22 cellular contexts compared by ENCODE assay signal in genomic region chr2:191209346-191209745, GRCh38. TPM values are rescaled to one million over a fixed set of nuclear protein-coding genes. Genes with fewer than 3 reads are reported as not detected.
DNase-seq lines count a peak whose midpoint lies in the region; ATAC-seq, FAIRE-seq and TF ChIP-seq lines count a peak whose summit lies in the region.
"Had no signal": no experiment of that assay in that cellular context is flagged by ENCODE, and none has a peak within 500 bp of the region (broad histone marks: within the 10 kb centered on the region; RNA-seq: fewer than 3 reads in every experiment).

No MANE protein-coding gene starts in this region.

- no peak overlapping the region; a peak in 1 of 4 replicates for H4K8ac ChIP-seq in IMR-90 (ENCODE audit: low read depth in 2 of 2, low read length in 2 of 2)

- no peaks in the 10 kb centered on the region for H3K79me1 ChIP-seq in IMR-90 (ENCODE audit: low read depth in 1 of 2, low read length in 2 of 2)

- DNase-seq in AG04449 (ENCODE audit: low read depth, low spot score) (peak; percentile 67), IMR-90 (peak; percentile 41), astrocyte (ENCODE audit: low read depth) (peak; percentile 39), fibroblast of the aortic adventitia (ENCODE audit: low read depth) (peak; percentile 59), NCI-H2107 (lab: John Stamatoyannopoulos, UW) (no peak), dermis blood vessel endothelial cell (no peak)
- no peak for DNase-seq in stimulated activated CD4-positive, alpha-beta T cell treated with anti-CD3 and anti-CD28 coated beads, Interleukin-15, amount 100 ng/mL, for 24 hours
- DNase-seq: CD4-positive, CD25-positive, alpha-beta regulatory T cell; DMS79; H9; HFFc6; MG63; NCI-H1417; NCI-H1694 treated with DMSO at 0.1 percent for 48 hours; NCI-H2081 treated with DMSO at 0.1 percent for 48 hours; NCI-H510A treated with DMSO at 0.1 percent for 48 hours; NCI-H748 treated with DMSO at 0.1 percent for 48 hours; NK-92 treated with Interleukin-12 subunit alpha and Interleukin-12 subunit beta, amount 100 ng/mL, for 24 hours; SJCRH30 had no signal

- H3K9me3 ChIP-seq in IMR-90 (ENCODE audit: control insufficient read depth, insufficient read depth, low read length) = peaks cover 3% of the 10 kb centered on the region; the same call in 1 of the 2 replicates
- H3K9me3 ChIP-seq in astrocyte (ENCODE audit: insufficient read depth, low read depth, low read length) = peaks cover 3% of the 10 kb centered on the region

- no CpG with 5 or more reads among the region's 1 CpG for WGBS in IMR-90 (ENCODE audit: extremely low coverage in 2 of 2, insufficient read length in 1 of 2), 2 experiments

- H3K36me3 Mint-ChIP-seq in astrocyte (ENCODE audit: low read depth, unreplicated experiment) = no peaks in the 10 kb centered on the region
- H3K36me3 Mint-ChIP-seq: CD4-positive, CD25-positive, alpha-beta regulatory T cell had no signal

- ATAC-seq in IMR-90 (ENCODE audit: low read depth) (peak; percentile 44; the same call in 1 of the 2 replicates), GM18868 (IDR thresholded peaks at IDR 0.05; ENCODE audit: unreplicated experiment) (no peak)
- ATAC-seq: Panc1 had no signal

- H3K36me3 ChIP-seq in IMR-90 (ENCODE audit: control insufficient read depth, insufficient read depth, low read length) = no peaks in the 10 kb centered on the region
- no peaks in the 10 kb centered on the region for H3K36me3 ChIP-seq in astrocyte (ENCODE audit: insufficient read depth, low read length)
- H3K36me3 ChIP-seq: MG63, SJCRH30 had no signal

- POLR2A ChIA-PET in AG04449 (lab: Yijun Ruan, JAX) (interaction anchor here (0.6 kb wide), 1 partner anchor 11 kb away, joined by 3 read pairs; no protein-coding TSS in a partner anchor), IMR-90 (lab: Charles Lee; ENCODE audit: unreplicated experiment) (no interaction called here)

- no peak overlapping the region for H3K14ac ChIP-seq in IMR-90 (replicated peaks; ENCODE audit: low read depth, low read length)

- dilution Hi-C loops in IMR-90 (cut with HindIII; ENCODE audit: low sequenced_read_pairs, unreplicated experiment) = no loop called here

- peaks cover 2% of the 10 kb centered on the region for H3K4me1 Mint-ChIP-seq in astrocyte (ENCODE audit: low read depth, unreplicated experiment)

- no peak overlapping the region for H3K56ac ChIP-seq in IMR-90 (ENCODE audit: extremely low read depth, insufficient read depth, low read length)

- BruUV-seq in IMR-90 (replicated peaks; lab: Mats Ljungman, UMichigan) = no TSS peak

- no peaks in the 10 kb centered on the region for H3K79me2 ChIP-seq in astrocyte (ENCODE audit: insufficient read depth, low read length)

- H3K4me1 ChIP-seq in IMR-90 (ENCODE audit: control insufficient read depth, insufficient read depth, low read length) = peaks cover 5% of the 10 kb centered on the region; the same call in 1 of the 2 replicates
- no peaks in the 10 kb centered on the region for H3K4me1 ChIP-seq in astrocyte (ENCODE audit: insufficient read depth, low read length)

- no peak overlapping the region for H2BK20ac ChIP-seq in IMR-90 (ENCODE audit: low read depth, low read length)

- H2AFZ ChIP-seq in IMR-90 (replicated peaks; ENCODE audit: low read length, poor library complexity) (no peak overlapping the region), astrocyte (ENCODE audit: low read depth, low read length) (no peak overlapping the region)

- H3K27me3 ChIP-seq in IMR-90 (ENCODE audit: control insufficient read depth, insufficient read depth, low read length) = no peaks in the 10 kb centered on the region
- no peaks in the 10 kb centered on the region for H3K27me3 ChIP-seq in astrocyte (ENCODE audit: insufficient read depth, low read length)
- H3K27me3 ChIP-seq: MG63, SJCRH30 had no signal

- H4K5ac ChIP-seq in IMR-90 (ENCODE audit: low read depth, low read length) = no peak overlapping the region

- H3K4me3 ChIP-seq in AG04449 (ENCODE audit: low read depth, low read length) = no peak overlapping the region
- no peak overlapping the region for H3K4me3 ChIP-seq in IMR-90 (ENCODE audit: insufficient read depth, low read depth, low read length)
- no peak overlapping the region for H3K4me3 ChIP-seq in astrocyte (ENCODE audit: insufficient read depth, low read depth, low read length)
- H3K4me3 ChIP-seq in fibroblast of the aortic adventitia (ENCODE audit: low read depth, low read length) = no peak overlapping the region
- H3K4me3 ChIP-seq: MG63, SJCRH30 had no signal

- H2BK120ac ChIP-seq in IMR-90 (ENCODE audit: low read depth, low read length) = no peak overlapping the region

- in situ Hi-C loops in IMR-90 (cut with MboI; ENCODE audit: low sequenced_read_pairs) = no loop called here

- intact Hi-C loops in IMR-90 (cut with micrococcal nuclease) = no loop called here

- H2BK5ac ChIP-seq in IMR-90 (ENCODE audit: low read depth, low read length, poor library complexity, severe bottlenecking) = peak overlapping the region; percentile 81

- TF ChIP-seq CTCF in AG04449 (IDR thresholded peaks at IDR 0.05; ENCODE audit: insufficient read depth, low read length, missing control alignments) = no peak
- TF ChIP-seq CTCF in IMR-90 (conservative IDR thresholded peaks at IDR 0.05; ENCODE audit: low read depth, low read length) = no peak
- no peak for TF ChIP-seq CTCF in astrocyte (IDR thresholded peaks at IDR 0.05; ENCODE audit: insufficient read depth, low read depth, low read length)
- TF ChIP-seq CTCF in fibroblast of the aortic adventitia (IDR thresholded peaks at IDR 0.05; ENCODE audit: insufficient read depth, low read length) = no peak

- H3K9ac ChIP-seq in IMR-90 (ENCODE audit: low read depth, low read length) (no peak overlapping the region), astrocyte (ENCODE audit: low read length) (no peak overlapping the region)

- no peak overlapping the region; the same call in 1 of the 2 replicates for H3K27ac ChIP-seq in IMR-90 (ENCODE audit: insufficient read depth, low read length)
- H3K27ac ChIP-seq in astrocyte (ENCODE audit: low read depth, low read length) = no peak overlapping the region
- H3K27ac ChIP-seq: SJCRH30 had no signal

- H3K27ac Mint-ChIP-seq in astrocyte (ENCODE audit: unreplicated experiment) = no peak overlapping the region
- H3K27ac Mint-ChIP-seq: CD4-positive, CD25-positive, alpha-beta regulatory T cell; H9; HFFc6 had no signal

- TF ChIP-seq POLR2A in IMR-90 (IDR thresholded peaks at IDR 0.05; ENCODE audit: low read depth, low read length) = no peak

- H3K4ac ChIP-seq in IMR-90 (ENCODE audit: low read depth, low read length) = no peak overlapping the region

- no peak for FAIRE-seq in astrocyte (lab: Jason Lieb, UNC)
- FAIRE-seq: GM12891 had no signal

- no peak for TF ChIP-seq RAD21 in IMR-90 (IDR thresholded peaks at IDR 0.05; ENCODE audit: low read length)

- H4K20me1 ChIP-seq in IMR-90 (ENCODE audit: insufficient read depth, low read length) = no peaks in the 10 kb centered on the region
- no peaks in the 10 kb centered on the region for H4K20me1 ChIP-seq in astrocyte (ENCODE audit: insufficient read depth, low read length)

- H3K27me3 Mint-ChIP-seq in astrocyte (ENCODE audit: low read depth, unreplicated experiment) = no peaks in the 10 kb centered on the region

- no peak overlapping the region for H4K91ac ChIP-seq in IMR-90 (ENCODE audit: insufficient read depth, low read depth, low read length)

- no peak overlapping the region for H2BK15ac ChIP-seq in IMR-90 (ENCODE audit: low read depth, low read length)

- H3K18ac ChIP-seq in IMR-90 (ENCODE audit: low read depth, low read length) = no peak overlapping the region

- H3K9me1 ChIP-seq in IMR-90 (ENCODE audit: insufficient read depth, low read length) = no peaks in the 10 kb centered on the region; the same call in 1 of the 2 replicates

- H3K23ac ChIP-seq in IMR-90 (ENCODE audit: low read depth, low read length) = no peak overlapping the region

- CTCF ChIA-PET in AG04449 (lab: Yijun Ruan, JAX) = interaction anchor here (1.0 to 5.3 kb wide), 3 partner anchors 9 to 292 kb away, joined by 3 to 35 read pairs (median 9); no protein-coding TSS in a partner anchor
- CTCF ChIA-PET in IMR-90 (lab: Yijun Ruan, JAX) = no interaction called here

- no peak overlapping the region for H2AK9ac ChIP-seq in IMR-90 (replicated peaks; ENCODE audit: low read depth, low read length, poor library complexity)

- no peak overlapping the region for H3K4me3 Mint-ChIP-seq in astrocyte (ENCODE audit: unreplicated experiment)
- H3K4me3 Mint-ChIP-seq: CD4-positive, CD25-positive, alpha-beta regulatory T cell; H9; HFFc6 had no signal

- peaks cover 5% of the 10 kb centered on the region for H3K9me3 Mint-ChIP-seq in astrocyte (ENCODE audit: unreplicated experiment)

- no peak overlapping the region; the same call in 1 of the 2 replicates for H3K4me2 ChIP-seq in IMR-90 (ENCODE audit: low read depth, low read length)
- H3K4me2 ChIP-seq in astrocyte (ENCODE audit: low read length) = no peak overlapping the region

- no peak overlapping the region for H2AK5ac ChIP-seq in IMR-90 (ENCODE audit: low read depth, low read length)

TF ChIP-seq in IMR-90, 13 proteins besides CTCF, POLR2A, EP300 and RAD21 (continues in another document):
- TF ChIP-seq RFX5 (IDR thresholded peaks at IDR 0.05; ENCODE audit: low read depth, low read length) (no peak), BHLHE40 (IDR thresholded peaks at IDR 0.05; ENCODE audit: low read depth, low read length) (no peak), NFE2L2 (IDR thresholded peaks at IDR 0.05; ENCODE audit: low read depth, low read length) (no peak), MAFK (IDR thresholded peaks at IDR 0.05; ENCODE audit: low read depth, low read length) (no peak)
- TF ChIP-seq, protein P1, sequence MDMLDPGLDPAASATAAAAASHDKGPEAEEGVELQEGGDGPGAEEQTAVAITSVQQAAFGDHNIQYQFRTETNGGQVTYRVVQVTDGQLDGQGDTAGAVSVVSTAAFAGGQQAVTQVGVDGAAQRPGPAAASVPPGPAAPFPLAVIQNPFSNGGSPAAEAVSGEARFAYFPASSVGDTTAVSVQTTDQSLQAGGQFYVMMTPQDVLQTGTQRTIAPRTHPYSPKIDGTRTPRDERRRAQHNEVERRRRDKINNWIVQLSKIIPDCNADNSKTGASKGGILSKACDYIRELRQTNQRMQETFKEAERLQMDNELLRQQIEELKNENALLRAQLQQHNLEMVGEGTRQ (IDR thresholded peaks at IDR 0.05; ENCODE audit: low read depth, low read length) = no peak

RNA-seq across cellular contexts. Expression of gene MYO1B, which starts 35.9 kb away (rescaled TPM):
- 116 and 167 TPM in 2 replicates for total RNA-seq in IMR-90 (2012; rRNA removed)
- 44.3 and 57.2 TPM in 2 replicates for polyA plus RNA-seq in IMR-90 (2012; rRNA removed)
- polyA plus RNA-seq in IMR-90 (2012; cell fraction: cytosol; rRNA removed) = 11.9 and 14.9 TPM in 2 replicates
- polyA plus RNA-seq in IMR-90 (2012; cell fraction: nucleus; rRNA removed; ENCODE audit: low replicate concordance) = 10.3 and 68.5 TPM in 2 replicates
- total RNA-seq in astrocyte = 95.7 TPM in 2 replicates
- 75.3 and 103 TPM in 2 replicates for total RNA-seq in fibroblast of the aortic adventitia (ENCODE audit: low replicate concordance)
- total RNA-seq in dermis blood vessel endothelial cell = 131 and 133 TPM in 2 replicates
- total RNA-seq: CD4-positive, CD25-positive, alpha-beta regulatory T cell had no signal
- polyA plus RNA-seq: CD4-positive, CD25-positive, alpha-beta regulatory T cell had no signal

RNA-seq across cellular contexts. Expression of gene STAT4, which starts 58.6 kb away (rescaled TPM):
- total RNA-seq in IMR-90 (2012; rRNA removed) = 0.28 and 0.36 TPM in 2 replicates
- 0.47 and 0.48 TPM in 2 replicates for polyA plus RNA-seq in IMR-90 (2012; rRNA removed)
- 0.07 and 0.08 TPM in 2 replicates for polyA plus RNA-seq in IMR-90 (2012; cell fraction: cytosol; rRNA removed)
- 0.27 and 3.1 TPM in 2 replicates for polyA plus RNA-seq in IMR-90 (2012; cell fraction: nucleus; rRNA removed; ENCODE audit: low replicate concordance)
- 1.6 and 2.3 TPM in 2 replicates for total RNA-seq in astrocyte
- total RNA-seq in fibroblast of the aortic adventitia (ENCODE audit: low replicate concordance) = 0.54 and 0.98 TPM in 2 replicates
- total RNA-seq in dermis blood vessel endothelial cell = 0.51 and 1.6 TPM in 2 replicates

Comparison
In these comparisons a context has a peak if more than half of its experiments do, and no peak if none do; other contexts are left out.
1. DNase-seq: peak in AG04449 (single experiment), IMR-90 (single experiment), astrocyte (single experiment) and fibroblast of the aortic adventitia (single experiment); none in NCI-H2107 (single experiment), stimulated activated CD4-positive, alpha-beta T cell treated with anti-CD3 and anti-CD28 coated beads, Interleukin-15, amount 100 ng/mL, for 24 hours (single experiment) and dermis blood vessel endothelial cell (single experiment).